26 cellular contexts compared by ENCODE assay signal in genomic region chr3:69446402-69447072, GRCh38.
"Had no signal": no experiment of that assay in that cellular context is flagged by ENCODE, and none has a peak within 500 bp of the region (broad histone marks: within the 10 kb centered on the region; RNA-seq: fewer than 3 reads in every experiment).

No MANE protein-coding gene starts in this region.

- H3K4me1 ChIP-seq: pancreas, prostate gland, right lobe of liver, stomach, vagina had no signal

- H3K27ac Mint-ChIP-seq: naive B cell; naive thymus-derived CD8-positive, alpha-beta T cell; natural killer cell treated with Interleukin-12 subunit alpha and Interleukin-12 subunit beta and Interleukin-15 and Interleukin-18, amount 100 ng/mL, for 72 hours; nephron progenitor cell; stimulated activated effector memory CD8-positive, alpha-beta T cell treated with anti-CD3 and anti-CD28 coated beads, Interleukin-12 subunit alpha, Interleukin-12 subunit beta, amount 100 ng/mL, for 72 hours; stimulated activated naive B cell treated with anti-CD40 and anti-IgM and Interleukin-4, amounts not matched to agents 10 μg/mL and 1 μg/mL and 100 μg/mL, for 72 hours; stimulated activated naive CD8-positive, alpha-beta T cell treated with anti-CD3 and anti-CD28 coated beads, Interleukin-15, Interleukin-2, amounts not matched to agents 100 ng/mL and 50 ng/mL, for 24 hours had no signal

- H3K36me3 ChIP-seq: neutrophil, pancreas, prostate gland, right lobe of liver, sigmoid colon, stomach, thoracic aorta, thyroid gland, tibial nerve, upper lobe of left lung, vagina had no signal

- H3K36me3 Mint-ChIP-seq: naive B cell; naive thymus-derived CD8-positive, alpha-beta T cell; natural killer cell treated with Interleukin-12 subunit alpha and Interleukin-12 subunit beta and Interleukin-15 and Interleukin-18, amount 100 ng/mL, for 72 hours; stimulated activated effector memory CD8-positive, alpha-beta T cell treated with anti-CD3 and anti-CD28 coated beads, Interleukin-12 subunit alpha, Interleukin-12 subunit beta, amount 100 ng/mL, for 72 hours; stimulated activated naive B cell treated with anti-CD40 and anti-IgM and Interleukin-4, amounts not matched to agents 10 μg/mL and 1 μg/mL and 100 μg/mL, for 72 hours had no signal

- DNase-seq: naive B cell; naive thymus-derived CD8-positive, alpha-beta T cell; nephron progenitor cell; pancreas; right cardiac atrium; right lobe of liver; sigmoid colon; small intestine; stimulated activated CD4-positive, alpha-beta T cell treated with anti-CD3 and anti-CD28 coated beads, Interleukin-15, amount 100 ng/mL, for 24 hours; stimulated activated CD4-positive, alpha-beta T cell treated with anti-CD3 and anti-CD28 coated beads, Interleukin-2, amount 100 ng/mL, for 24 hours; stimulated activated CD4-positive, alpha-beta T cell treated with anti-CD3 and anti-CD28 coated beads, Interleukin-2, amount 100 ng/mL, for 48 hours; stimulated activated CD4-positive, alpha-beta T cell treated with anti-CD3 and anti-CD28 coated beads, Interleukin-4, amount 100 ng/mL, for 24 hours; stimulated activated naive B cell treated with anti-CD40 and anti-IgM and Interleukin-4, amounts not matched to agents 10 μg/mL and 1 μg/mL and 100 μg/mL, for 72 hours; stimulated activated naive CD4-positive, alpha-beta T cell treated with Interleukin-2 at 50 U/mL for 16 hours; stomach; thyroid gland; trophoblast cell; upper lobe of left lung had no signal

- H3K27ac ChIP-seq: neutrophil, pancreas, prostate gland, right lobe of liver, sigmoid colon, stomach, thoracic aorta, thyroid gland, tibial nerve, upper lobe of left lung, vagina had no signal

- H3K4me3 ChIP-seq: pancreas, prostate gland, right lobe of liver, sigmoid colon, stomach, thoracic aorta, thyroid gland, tibial nerve, upper lobe of left lung, vagina had no signal

- H3K4me3 Mint-ChIP-seq: naive B cell; naive thymus-derived CD8-positive, alpha-beta T cell; natural killer cell treated with Interleukin-12 subunit alpha and Interleukin-12 subunit beta and Interleukin-15 and Interleukin-18, amount 100 ng/mL, for 72 hours; nephron progenitor cell; stimulated activated effector memory CD8-positive, alpha-beta T cell treated with anti-CD3 and anti-CD28 coated beads, Interleukin-12 subunit alpha, Interleukin-12 subunit beta, amount 100 ng/mL, for 72 hours; stimulated activated naive B cell treated with anti-CD40 and anti-IgM and Interleukin-4, amounts not matched to agents 10 μg/mL and 1 μg/mL and 100 μg/mL, for 72 hours; stimulated activated naive CD8-positive, alpha-beta T cell treated with anti-CD3 and anti-CD28 coated beads, Interleukin-15, Interleukin-2, amounts not matched to agents 100 ng/mL and 50 ng/mL, for 24 hours had no signal

- H3K9me3 ChIP-seq: neutrophil, pancreas, prostate gland, right lobe of liver, stomach, thoracic aorta, thyroid gland, tibial nerve, upper lobe of left lung, vagina had no signal

- H3K27me3 ChIP-seq: neutrophil, pancreas, right lobe of liver, sigmoid colon, stomach, thyroid gland, tibial nerve, upper lobe of left lung, vagina had no signal

- H3K9me3 Mint-ChIP-seq: naive thymus-derived CD8-positive, alpha-beta T cell; natural killer cell treated with Interleukin-12 subunit alpha and Interleukin-12 subunit beta and Interleukin-15 and Interleukin-18, amount 100 ng/mL, for 72 hours; stimulated activated effector memory CD8-positive, alpha-beta T cell treated with anti-CD3 and anti-CD28 coated beads, Interleukin-12 subunit alpha, Interleukin-12 subunit beta, amount 100 ng/mL, for 72 hours; stimulated activated naive CD8-positive, alpha-beta T cell treated with anti-CD3 and anti-CD28 coated beads, Interleukin-15, Interleukin-2, amounts not matched to agents 100 ng/mL and 50 ng/mL, for 24 hours had no signal

- H3K4me1 Mint-ChIP-seq: naive B cell; naive thymus-derived CD8-positive, alpha-beta T cell; stimulated activated effector memory CD8-positive, alpha-beta T cell treated with anti-CD3 and anti-CD28 coated beads, Interleukin-12 subunit alpha, Interleukin-12 subunit beta, amount 100 ng/mL, for 72 hours; stimulated activated naive B cell treated with anti-CD40 and anti-IgM and Interleukin-4, amounts not matched to agents 10 μg/mL and 1 μg/mL and 100 μg/mL, for 72 hours had no signal
